8 cellular contexts compared by ENCODE assay signal in genomic region chr10:7417103-7417623, GRCh38. TPM values are rescaled to one million over a fixed set of nuclear protein-coding genes. Genes with fewer than 3 reads are reported as not detected.
DNase-seq lines count a peak whose midpoint lies in the region; ATAC-seq and TF ChIP-seq lines count a peak whose summit lies in the region.

No MANE protein-coding gene starts in this region.

- peaks cover 44% of the 10 kb centered on the region for H3K27me3 Mint-ChIP-seq in activated CD4-positive, alpha-beta memory T cell treated with anti-CD3 and anti-CD28 coated beads, Interleukin-2, amount 10 ng/mL, durations not matched to agents 7 days and 5 days
- peaks cover 8% of the 10 kb centered on the region for H3K27me3 Mint-ChIP-seq in activated CD4-positive, alpha-beta memory T cell treated with anti-CD3 and anti-CD28 coated beads for 36 hours

- CTCF ChIA-PET in activated CD4-positive, alpha-beta memory T cell treated with anti-CD3 and anti-CD28 coated beads, Interleukin-2, amount 10 ng/mL, durations not matched to agents 7 days and 5 days (lab: Charles Lee) = interaction anchor here (0.6 to 7.2 kb wide), 10 partner anchors 19 to 747 kb away, joined by 3 to 56 read pairs (median 4); no protein-coding TSS in a partner anchor
- CTCF ChIA-PET in activated CD4-positive, alpha-beta memory T cell treated with anti-CD3 and anti-CD28 coated beads for 36 hours (lab: Charles Lee) = interaction anchor here (0.7 to 7.4 kb wide), 17 partner anchors 11 to 874 kb away, joined by 3 to 99 read pairs (median 3); no protein-coding TSS in a partner anchor

- TF ChIP-seq POLR2A in Peyer's patch (IDR thresholded peaks at IDR 0.05) (no peak), suprapubic skin (IDR thresholded peaks at IDR 0.05) (no peak)

- H3K4me1 ChIP-seq in Peyer's patch = peaks cover 0 to 8% (median 4%) of the 10 kb centered on the region in 4 donors
- H3K4me1 ChIP-seq in suprapubic skin = peaks cover 11% of the 10 kb centered on the region

- TF ChIP-seq CTCF in Peyer's patch (IDR thresholded peaks at IDR 0.05) = peak in 5 of 6 experiments; percentile 22 to 54 (median 35)
- peak; percentile 4 to 20 for TF ChIP-seq CTCF in suprapubic skin (IDR thresholded peaks at IDR 0.05)

- H3K36me3 ChIP-seq in Peyer's patch (no peaks in the 10 kb centered on the region), suprapubic skin (no peaks in the 10 kb centered on the region)

- H3K27ac Mint-ChIP-seq in activated CD4-positive, alpha-beta memory T cell treated with anti-CD3 and anti-CD28 coated beads, Interleukin-2, amount 10 ng/mL, durations not matched to agents 7 days and 5 days = peak overlapping the region; percentile 16
- no peak overlapping the region for H3K27ac Mint-ChIP-seq in activated CD4-positive, alpha-beta memory T cell treated with anti-CD3 and anti-CD28 coated beads for 36 hours

- H3K4me3 Mint-ChIP-seq in activated CD4-positive, alpha-beta memory T cell treated with anti-CD3 and anti-CD28 coated beads, Interleukin-2, amount 10 ng/mL, durations not matched to agents 7 days and 5 days = no peak overlapping the region
- no peak overlapping the region for H3K4me3 Mint-ChIP-seq in activated CD4-positive, alpha-beta memory T cell treated with anti-CD3 and anti-CD28 coated beads for 36 hours

- no peak for ATAC-seq in HG02642 (IDR thresholded peaks at IDR 0.05; ENCODE audit: poor library complexity, unreplicated experiment)

- H3K27ac ChIP-seq in Peyer's patch (no peak overlapping the region), suprapubic skin (no peak overlapping the region)

- H3K4me3 ChIP-seq in Peyer's patch (no peak overlapping the region), suprapubic skin (no peak overlapping the region)

- POLR2A ChIA-PET in activated CD4-positive, alpha-beta memory T cell treated with anti-CD3 and anti-CD28 coated beads, Interleukin-2, amount 10 ng/mL, durations not matched to agents 7 days and 5 days (lab: Charles Lee) = no interaction called here
- POLR2A ChIA-PET in activated CD4-positive, alpha-beta memory T cell treated with anti-CD3 and anti-CD28 coated beads for 36 hours (lab: Charles Lee) = no interaction called here

- DNase-seq in activated CD4-positive, alpha-beta memory T cell treated with anti-CD3 and anti-CD28 coated beads, Interleukin-2, amount 10 ng/mL, durations not matched to agents 7 days and 5 days = no peak
- DNase-seq in activated CD4-positive, alpha-beta memory T cell treated with anti-CD3 and anti-CD28 coated beads for 36 hours = no peak
- DNase-seq in Peyer's patch (no peak), fibroblast of the conjunctiva (ENCODE audit: low read depth) (peak; percentile 55), suprapubic skin (ENCODE audit: low spot score in 2 of 2) (no peak), NCI-H510A (lab: John Stamatoyannopoulos, UW) (no peak)
- no peak for DNase-seq in stimulated activated CD4-positive, alpha-beta T cell treated with anti-CD3 and anti-CD28 coated beads, Interleukin-4, amount 100 ng/mL, for 4 hours

- H3K27me3 ChIP-seq in Peyer's patch (no peaks in the 10 kb centered on the region), suprapubic skin (peaks cover 27% of the 10 kb centered on the region)

- no peak for TF ChIP-seq EP300 in suprapubic skin (IDR thresholded peaks at IDR 0.05)

- H3K4me1 Mint-ChIP-seq in activated CD4-positive, alpha-beta memory T cell treated with anti-CD3 and anti-CD28 coated beads, Interleukin-2, amount 10 ng/mL, durations not matched to agents 7 days and 5 days = peaks cover 25% of the 10 kb centered on the region
- H3K4me1 Mint-ChIP-seq in activated CD4-positive, alpha-beta memory T cell treated with anti-CD3 and anti-CD28 coated beads for 36 hours (ENCODE audit: low read depth) = peaks cover 14% of the 10 kb centered on the region

- H3K36me3 Mint-ChIP-seq in activated CD4-positive, alpha-beta memory T cell treated with anti-CD3 and anti-CD28 coated beads, Interleukin-2, amount 10 ng/mL, durations not matched to agents 7 days and 5 days (ENCODE audit: low read depth) = no peaks in the 10 kb centered on the region
- H3K36me3 Mint-ChIP-seq in activated CD4-positive, alpha-beta memory T cell treated with anti-CD3 and anti-CD28 coated beads for 36 hours = no peaks in the 10 kb centered on the region

- no peaks in the 10 kb centered on the region for H3K9me3 Mint-ChIP-seq in activated CD4-positive, alpha-beta memory T cell treated with anti-CD3 and anti-CD28 coated beads, Interleukin-2, amount 10 ng/mL, durations not matched to agents 7 days and 5 days
- H3K9me3 Mint-ChIP-seq in activated CD4-positive, alpha-beta memory T cell treated with anti-CD3 and anti-CD28 coated beads for 36 hours = no peaks in the 10 kb centered on the region

- H3K9me3 ChIP-seq in Peyer's patch (no peaks in the 10 kb centered on the region), suprapubic skin (no peaks in the 10 kb centered on the region)

- intact Hi-C loops in activated CD4-positive, alpha-beta memory T cell treated with anti-CD3 and anti-CD28 coated beads for 36 hours (cut with micrococcal nuclease) = loop anchor here (1.0 to 10.0 kb wide), 5 partner anchors 268 to 742 kb away; no protein-coding TSS in a partner anchor

- 3% methylated on average over 2 of the region's 2 CpGs for WGBS in suprapubic skin

RNA-seq across cellular contexts. Expression of gene SFMBT2, which starts 6.3 kb away (rescaled TPM):
- 10 to 100 TPM; 25.8 to 27.0 TPM for total RNA-seq in activated CD4-positive, alpha-beta memory T cell treated with anti-CD3 and anti-CD28 coated beads, Interleukin-2, amount 10 ng/mL, durations not matched to agents 7 days and 5 days
- 10 to 100 TPM; 12.8 to 15.4 TPM for total RNA-seq in activated CD4-positive, alpha-beta memory T cell treated with anti-CD3 and anti-CD28 coated beads for 36 hours
- total RNA-seq in Peyer's patch (10 to 100 TPM in 1 of 4 donors, 1 to 10 TPM in 3; 2.6 to 26.4 (median 4.5) TPM), suprapubic skin (1 to 10 TPM; 1.2 to 5.5 (median 3.2) TPM)
